ENCODE assay signal across 7 cellular contexts in the genomic region with DNA sequence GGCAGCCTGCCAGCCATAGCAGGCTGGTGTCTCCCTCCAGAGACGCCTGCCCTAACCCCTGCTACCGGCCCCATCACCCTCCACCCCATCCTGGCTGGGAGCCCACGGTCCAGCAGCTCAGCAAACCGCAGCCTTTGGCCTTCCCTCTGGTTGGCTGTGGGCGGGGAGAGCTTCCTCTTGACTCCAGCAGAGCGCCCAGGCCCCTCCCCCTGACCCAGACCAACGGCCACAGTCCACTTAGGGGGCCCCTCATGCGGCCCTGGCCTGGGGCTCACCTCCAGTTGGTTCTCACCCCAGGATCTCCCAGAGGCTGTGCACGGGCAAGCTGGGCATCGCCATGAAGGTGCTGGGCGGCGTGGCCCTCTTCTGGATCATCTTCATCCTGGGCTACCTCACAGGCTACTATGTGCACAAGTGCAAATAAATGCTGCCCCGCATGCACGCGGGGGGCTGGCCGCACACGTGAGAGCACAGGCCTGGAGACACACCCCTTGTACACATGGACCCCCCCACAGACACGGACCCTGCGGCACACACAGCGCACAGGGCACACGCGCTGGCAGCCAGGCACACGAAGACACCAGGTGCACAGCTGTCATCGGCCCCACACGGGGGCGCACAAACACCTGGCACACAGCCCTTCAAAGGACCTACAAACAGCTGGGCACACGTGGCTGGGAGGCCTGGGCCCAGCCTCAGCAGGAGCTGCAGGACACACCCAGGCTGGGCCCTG. TPM values are rescaled to one million over a fixed set of nuclear protein-coding genes. Genes with fewer than 3 reads are reported as not detected.
DNase-seq lines count a peak whose midpoint lies in the region; ATAC-seq and TF ChIP-seq lines count a peak whose summit lies in the region.

No MANE protein-coding gene starts in this region.

- DNase-seq in MV-4-11 (lab: John Stamatoyannopoulos, UW) (peak; percentile 72), T-helper 2 cell (peak in 4 of 5 experiments; percentile 26 to 83 (median 34)), cardiac fibroblast (ENCODE audit: low read depth in 2 of 2) (peak; percentile 51 to 78), left kidney (ENCODE audit: low read depth, low spot score) (peak; percentile 91), stomach (peak; percentile 55)

- ATAC-seq in HG03354 (IDR thresholded peaks at IDR 0.05; ENCODE audit: poor library complexity, severe bottlenecking, unreplicated experiment): no peak

- TF ChIP-seq POLR2A in stomach (IDR thresholded peaks at IDR 0.05): no peak

- TF ChIP-seq CTCF in GM12874 (IDR thresholded peaks at IDR 0.05; ENCODE audit: insufficient read depth, low read depth, low read length) (peak; percentile 78), cardiac fibroblast (IDR thresholded peaks at IDR 0.05; ENCODE audit: low read depth, low read length) (no peak), stomach (IDR thresholded peaks at IDR 0.05) (no peak)

- no peak overlapping the region for H3K27ac ChIP-seq in stomach

- no peak for TF ChIP-seq EP300 in stomach (IDR thresholded peaks at IDR 0.05)

- H3K9me3 ChIP-seq in stomach: no peaks in the 10 kb centered on the region

- peaks cover 29 to 56% (median 55%) of the 10 kb centered on the region in 4 donors for H3K4me1 ChIP-seq in stomach

- intact Hi-C loops in stomach (cut with DNase I; ENCODE audit: low total_unique reads): no loop called here

- H3K36me3 ChIP-seq in stomach: peaks cover 14 to 31% (median 27%) of the 10 kb centered on the region in 4 donors

- H3K27me3 ChIP-seq in stomach: peaks cover 0 to 20% (median 0%) of the 10 kb centered on the region in 3 donors

- H3K4me3 ChIP-seq in cardiac fibroblast (replicated peaks in 1 of 2; ENCODE audit: low read depth in 2 of 2, low read length in 2 of 2): no peak overlapping the region
- no peak overlapping the region for H3K4me3 ChIP-seq in stomach

- 0 to 28% (median 24%) methylated on average over 1 to 27 of the region's 27 CpGs for WGBS in stomach, 5 donors

RNA-seq across cellular contexts. Expression of a gene that starts 3.1 kb away (rescaled TPM):
- not detected for total RNA-seq in stomach
- 10 to 100 TPM in 2 of 3 donors, 1 to 10 TPM in 1; 7.3 to 26.5 (median 12.5) TPM for polyA plus RNA-seq in stomach

RNA-seq across cellular contexts. Expression of a gene that starts 20.6 kb away (rescaled TPM):
- total RNA-seq in stomach: 100 to 1,000 TPM in 1 of 5 donors, 10 to 100 TPM in 4; 19.8 to 212 (median 49.0) TPM
- 10 to 100 TPM; 12.0 to 22.9 (median 18.5) TPM for polyA plus RNA-seq in stomach

RNA-seq across cellular contexts. Expression of a gene that starts 23.4 kb away (rescaled TPM):
- total RNA-seq in stomach: not detected
- polyA plus RNA-seq in stomach: not detected

Comparison
In these comparisons a context has a peak if more than half of its experiments do, and no peak if none do; other contexts are left out.
1. DNase-seq: peak in every context shown above with its lines; median percentile 91 in left kidney; 72 in MV-4-11; 64 in cardiac fibroblast; 55 in stomach; 34 in T-helper 2 cell.